In the genomic region with DNA sequence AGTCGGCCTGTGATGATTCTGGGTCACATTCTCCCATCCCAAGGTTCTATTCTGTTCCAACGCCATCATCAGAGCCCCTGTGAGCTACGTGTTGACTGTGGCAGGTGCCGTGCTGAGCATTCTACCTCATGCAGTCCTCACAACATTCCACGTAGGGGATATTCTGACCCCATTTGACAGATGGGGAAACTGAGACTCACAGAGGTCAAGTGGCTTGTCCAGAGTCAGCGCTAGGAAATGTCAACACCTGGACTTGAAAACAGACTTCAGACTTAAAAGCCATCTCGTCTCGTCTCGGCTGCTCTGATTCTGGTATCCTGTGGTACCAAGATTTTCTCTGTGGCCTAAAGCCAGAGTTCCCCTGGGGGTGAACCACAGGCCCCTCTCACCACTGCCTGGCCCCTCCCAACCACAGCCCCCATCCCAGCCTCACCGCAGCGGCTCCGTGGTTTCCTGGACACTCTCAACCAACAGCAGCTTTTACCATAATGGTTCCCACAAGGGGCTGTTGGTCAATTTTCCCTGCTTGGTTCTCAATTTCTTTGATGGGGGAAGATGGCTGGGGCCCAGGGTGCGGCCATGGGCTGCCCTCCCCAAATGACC, we compare ENCODE assay signal across 1 cellular context.
TF ChIP-seq lines count a peak whose summit lies in the region.

No MANE protein-coding gene starts in this region.

TF ChIP-seq in HepG2, 621 proteins besides CTCF, POLR2A, EP300 and RAD21:
- TF ChIP-seq ZNF350 (CRISPR knock-in tag; IDR thresholded peaks at IDR 0.05; ENCODE audit: borderline replicate concordance, low read depth) (no peak), ZNF629 (CRISPR knock-in tag; conservative IDR thresholded peaks at IDR 0.05) (peak; percentile 33; the same call in 1 of the 2 replicates)
